Comparison of ENCODE assay signal across 38 cellular contexts in the genomic region with DNA sequence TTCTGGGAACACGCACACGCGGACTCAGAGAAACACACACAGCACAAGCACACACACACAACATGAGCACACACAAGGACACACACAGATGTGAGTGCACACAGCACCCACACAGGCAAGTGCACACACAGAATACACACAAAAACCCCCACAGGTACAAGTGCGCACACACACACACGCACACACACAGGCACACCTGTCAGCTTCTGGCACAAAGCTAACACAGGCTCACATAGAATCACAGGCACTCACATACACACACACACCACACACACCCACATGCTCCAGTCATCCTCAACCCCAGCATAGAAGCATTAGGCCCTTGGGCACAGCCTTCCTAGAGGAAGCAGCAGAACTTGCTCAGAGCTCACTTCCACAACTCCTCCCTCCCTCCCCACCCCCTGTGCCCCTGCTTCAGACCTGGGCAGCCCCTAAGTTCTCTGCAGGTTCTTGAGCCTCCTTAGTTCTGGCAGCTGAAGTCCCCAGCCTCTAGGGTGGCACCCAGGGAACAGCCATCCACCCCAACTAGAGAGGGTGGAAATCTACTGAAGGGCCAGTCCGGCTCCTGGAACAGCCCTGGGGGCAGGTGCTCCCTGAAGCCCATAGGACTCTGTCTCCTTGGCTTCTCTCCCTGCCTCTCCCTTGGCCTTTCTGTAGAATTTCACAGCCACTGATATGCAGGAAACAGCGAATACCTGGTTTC.
"Had no signal": no experiment of that assay in that cellular context is flagged by ENCODE, and none has a peak within 500 bp of the region (broad histone marks: within the 10 kb centered on the region; RNA-seq: fewer than 3 reads in every experiment).

No MANE protein-coding gene starts in this region.

- H3K27ac Mint-ChIP-seq: activated B cell treated with CpG ODN at 0.5 μM for 24 hours; activated CD8-positive, alpha-beta memory T cell treated with anti-CD3 and anti-CD28 coated beads, Interleukin-2, amount 10 ng/mL, durations not matched to agents 7 days and 5 days; activated CD8-positive, alpha-beta T cell treated with anti-CD3 and anti-CD28 coated beads for 36 hours; activated naive CD4-positive, alpha-beta T cell treated with anti-CD3 and anti-CD28 coated beads for 36 hours; activated naive CD8-positive, alpha-beta T cell treated with anti-CD3 and anti-CD28 coated beads for 36 hours; activated naive CD8-positive, alpha-beta T cell treated with anti-CD3 and anti-CD28 coated beads, Interleukin-2, amount 50 U/mL, for 24 hours; activated T-helper 1 cell treated with anti-CD3 and anti-CD28 coated beads, Interleukin-12 subunit alpha, Interleukin-12 subunit beta, Interleukin-2, Interleukin-4 antibody, amounts not matched to agents 30 ng/mL and 10 ng/mL and 1 ng/mL, durations not matched to agents 14 hours and 24 hours and 36 hours; activated T-helper 2 cell treated with anti-CD3 and anti-CD28 coated beads, Interferon-gamma antibody, Interleukin-2, Interleukin-4, amounts not matched to agents 10 μg/mL and 5 μg/mL and 100 μg/mL, durations not matched to agents 14 hours and 24 hours and 36 hours; T-helper 2 cell treated with Interferon-gamma antibody and Interleukin-4, amounts not matched to agents 5 μg/mL and 100 μg/mL, for 36 hours had no signal

- FAIRE-seq: endometrium, endothelial cell of umbilical vein had no signal

- H3K4me1 ChIP-seq: adrenal gland, body of pancreas, colonic mucosa, gastroesophageal sphincter had no signal

- H3K4me3 ChIP-seq: adrenal gland, body of pancreas, cardiac muscle cell, colonic mucosa, esophagus squamous epithelium, gastroesophageal sphincter had no signal

- H3K9me3 ChIP-seq: adrenal gland, colonic mucosa had no signal

- H3K4me3 Mint-ChIP-seq: activated B cell treated with CpG ODN at 0.5 μM for 24 hours; activated CD8-positive, alpha-beta memory T cell treated with anti-CD3 and anti-CD28 coated beads, Interleukin-2, amount 10 ng/mL, durations not matched to agents 7 days and 5 days; activated CD8-positive, alpha-beta T cell treated with anti-CD3 and anti-CD28 coated beads for 36 hours; activated naive CD4-positive, alpha-beta T cell treated with anti-CD3 and anti-CD28 coated beads for 36 hours; activated naive CD4-positive, alpha-beta T cell treated with anti-CD3 and anti-CD28 coated beads, Interleukin-2, amount 50 U/mL, for 24 hours; activated naive CD8-positive, alpha-beta T cell treated with anti-CD3 and anti-CD28 coated beads for 36 hours; activated naive CD8-positive, alpha-beta T cell treated with anti-CD3 and anti-CD28 coated beads, Interleukin-2, amount 50 U/mL, for 24 hours; activated T-helper 1 cell treated with anti-CD3 and anti-CD28 coated beads, Interleukin-12 subunit alpha, Interleukin-12 subunit beta, Interleukin-2, Interleukin-4 antibody, amounts not matched to agents 30 ng/mL and 10 ng/mL and 1 ng/mL, durations not matched to agents 14 hours and 24 hours and 36 hours; T-helper 17 cell; T-helper 2 cell treated with Interferon-gamma antibody and Interleukin-4, amounts not matched to agents 5 μg/mL and 100 μg/mL, for 36 hours had no signal

- ATAC-seq: activated CD4-positive, CD25-positive, alpha-beta regulatory T cell treated with anti-CD3 and anti-CD28 coated beads, Interleukin-2, amount 50 U/mL, for 24 hours; activated CD8-positive, alpha-beta memory T cell treated with anti-CD3 and anti-CD28 coated beads, Interleukin-2, amount 10 ng/mL, durations not matched to agents 7 days and 5 days; activated CD8-positive, alpha-beta T cell treated with anti-CD3 and anti-CD28 coated beads for 36 hours; activated naive CD8-positive, alpha-beta T cell treated with anti-CD3 and anti-CD28 coated beads, Interleukin-2, amount 50 U/mL, for 24 hours; body of pancreas; gastroesophageal sphincter; T-helper 17 cell had no signal

- H3K36me3 ChIP-seq: adrenal gland, cardiac muscle cell, colonic mucosa, esophagus squamous epithelium, gastroesophageal sphincter, WERI-Rb-1 had no signal

- H3K27me3 ChIP-seq: adrenal gland, body of pancreas, cardiac muscle cell, colonic mucosa had no signal

- H3K4me1 Mint-ChIP-seq: activated B cell treated with CpG ODN at 0.5 μM for 24 hours; activated CD8-positive, alpha-beta memory T cell treated with anti-CD3 and anti-CD28 coated beads, Interleukin-2, amount 10 ng/mL, durations not matched to agents 7 days and 5 days; activated naive CD4-positive, alpha-beta T cell treated with anti-CD3 and anti-CD28 coated beads, Interleukin-2, amount 50 U/mL, for 24 hours; activated naive CD8-positive, alpha-beta T cell treated with anti-CD3 and anti-CD28 coated beads for 36 hours; activated naive CD8-positive, alpha-beta T cell treated with anti-CD3 and anti-CD28 coated beads, Interleukin-2, amount 50 U/mL, for 24 hours; T-helper 17 cell had no signal

- H3K36me3 Mint-ChIP-seq: activated CD8-positive, alpha-beta memory T cell treated with anti-CD3 and anti-CD28 coated beads, Interleukin-2, amount 10 ng/mL, durations not matched to agents 7 days and 5 days; activated naive CD4-positive, alpha-beta T cell treated with anti-CD3 and anti-CD28 coated beads, Interleukin-2, amount 50 U/mL, for 24 hours; activated naive CD8-positive, alpha-beta T cell treated with anti-CD3 and anti-CD28 coated beads for 36 hours had no signal

- H3K9me3 Mint-ChIP-seq: activated naive CD4-positive, alpha-beta T cell treated with anti-CD3 and anti-CD28 coated beads, Interleukin-2, amount 50 U/mL, for 24 hours had no signal

- H3K27me3 Mint-ChIP-seq: activated B cell treated with CpG ODN at 0.5 μM for 24 hours; activated CD8-positive, alpha-beta memory T cell treated with anti-CD3 and anti-CD28 coated beads, Interleukin-2, amount 10 ng/mL, durations not matched to agents 7 days and 5 days; activated CD8-positive, alpha-beta T cell treated with anti-CD3 and anti-CD28 coated beads for 36 hours; activated naive CD8-positive, alpha-beta T cell treated with anti-CD3 and anti-CD28 coated beads, Interleukin-2, amount 50 U/mL, for 24 hours had no signal

- H3K27ac ChIP-seq: adrenal gland, body of pancreas, cardiac muscle cell, colonic mucosa, epithelial cell of prostate, esophagus squamous epithelium, gastroesophageal sphincter, WERI-Rb-1 had no signal

- DNase-seq: activated B cell treated with CpG ODN at 0.5 μM for 24 hours; activated CD4-positive, alpha-beta T cell treated with anti-CD3 and anti-CD28 coated beads for 48 hours; activated CD4-positive, alpha-beta T cell treated with anti-CD3 and anti-CD28 coated beads, Interleukin-2, amount 50 U/mL, for 1 hour; activated CD4-positive, alpha-beta T cell treated with anti-CD3 and anti-CD28 coated beads, Interleukin-2, amount 50 U/mL, for 48 hours; activated CD8-positive, alpha-beta memory T cell treated with anti-CD3 and anti-CD28 coated beads, Interleukin-2, amount 10 ng/mL, durations not matched to agents 7 days and 5 days; activated CD8-positive, alpha-beta memory T cell treated with anti-CD3 and anti-CD28 coated beads, Interleukin-2, amount 50 U/mL, for 4 hours; activated CD8-positive, alpha-beta T cell treated with anti-CD3 and anti-CD28 coated beads for 36 hours; activated effector memory CD4-positive, alpha-beta T cell treated with anti-CD3 and anti-CD28 coated beads, Interleukin-2, amount 50 U/mL, for 16 hours; activated naive CD4-positive, alpha-beta T cell treated with anti-CD3 and anti-CD28 coated beads for 36 hours; activated naive CD8-positive, alpha-beta T cell treated with anti-CD3 and anti-CD28 coated beads for 36 hours; activated naive CD8-positive, alpha-beta T cell treated with anti-CD3 and anti-CD28 coated beads, Interleukin-2, amount 50 U/mL, for 24 hours; activated T-cell treated with anti-CD3 and anti-CD28 coated beads, Interleukin-2, amount 50 U/mL, for 1 hour; activated T-cell treated with anti-CD3 and anti-CD28 coated beads, Interleukin-2, amount 50 U/mL, for 48 hours; adrenal gland; amygdala; aorta; body of pancreas; central memory CD4-positive, alpha-beta T cell; cerebellar nuclear complex; colonic mucosa; effector CD8-positive, alpha-beta T cell; esophagus squamous epithelium; foreskin melanocyte; head of caudate nucleus; T-helper 1 cell; T-helper 17 cell; T1000; WERI-Rb-1 had no signal
